Comparison of ENCODE assay signal across 8 cellular contexts in the genomic region with DNA sequence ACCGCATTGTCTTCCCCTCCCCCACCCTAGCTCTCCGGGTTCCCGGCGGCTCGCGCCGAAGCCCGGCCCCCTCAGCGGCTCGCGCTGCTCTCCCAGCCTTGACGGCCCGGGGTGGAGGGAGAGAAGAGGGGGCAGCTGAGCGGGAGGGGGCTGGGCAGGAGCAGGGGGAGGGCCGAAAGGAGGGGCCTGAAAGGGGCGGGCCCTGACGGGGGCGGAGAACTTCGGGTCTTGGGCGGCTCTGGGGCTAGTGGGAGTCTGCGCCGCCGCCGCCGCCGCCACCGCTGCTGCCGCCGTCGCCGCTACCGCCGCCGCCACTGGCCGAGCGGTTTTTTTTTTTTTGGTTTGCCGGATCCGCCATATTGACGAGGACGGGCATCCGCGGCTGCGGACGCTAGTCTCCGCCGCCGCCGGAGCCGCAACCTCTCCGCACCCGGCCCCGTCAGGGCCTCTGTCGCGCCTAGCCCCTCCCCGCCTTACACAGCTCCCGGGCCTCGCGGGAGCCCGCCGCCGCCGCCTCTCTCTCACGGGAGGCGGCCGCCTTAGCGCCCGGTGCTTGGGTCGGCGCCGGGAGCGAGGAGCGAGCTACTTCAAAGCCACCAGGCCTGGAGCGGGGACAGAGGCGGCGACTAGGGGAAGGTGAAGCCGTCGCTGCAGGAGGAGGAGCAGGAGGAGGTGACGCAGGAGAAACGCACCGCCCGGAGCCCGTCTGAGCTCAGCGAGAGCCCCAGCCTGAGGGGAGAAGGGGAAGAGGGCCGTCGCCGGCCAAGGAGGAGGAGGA. TPM values are rescaled to one million over a fixed set of nuclear protein-coding genes. Genes with fewer than 3 reads are reported as not detected.
DNase-seq lines count a peak whose midpoint lies in the region; ATAC-seq lines count a peak whose summit lies in the region.

A gene with protein sequence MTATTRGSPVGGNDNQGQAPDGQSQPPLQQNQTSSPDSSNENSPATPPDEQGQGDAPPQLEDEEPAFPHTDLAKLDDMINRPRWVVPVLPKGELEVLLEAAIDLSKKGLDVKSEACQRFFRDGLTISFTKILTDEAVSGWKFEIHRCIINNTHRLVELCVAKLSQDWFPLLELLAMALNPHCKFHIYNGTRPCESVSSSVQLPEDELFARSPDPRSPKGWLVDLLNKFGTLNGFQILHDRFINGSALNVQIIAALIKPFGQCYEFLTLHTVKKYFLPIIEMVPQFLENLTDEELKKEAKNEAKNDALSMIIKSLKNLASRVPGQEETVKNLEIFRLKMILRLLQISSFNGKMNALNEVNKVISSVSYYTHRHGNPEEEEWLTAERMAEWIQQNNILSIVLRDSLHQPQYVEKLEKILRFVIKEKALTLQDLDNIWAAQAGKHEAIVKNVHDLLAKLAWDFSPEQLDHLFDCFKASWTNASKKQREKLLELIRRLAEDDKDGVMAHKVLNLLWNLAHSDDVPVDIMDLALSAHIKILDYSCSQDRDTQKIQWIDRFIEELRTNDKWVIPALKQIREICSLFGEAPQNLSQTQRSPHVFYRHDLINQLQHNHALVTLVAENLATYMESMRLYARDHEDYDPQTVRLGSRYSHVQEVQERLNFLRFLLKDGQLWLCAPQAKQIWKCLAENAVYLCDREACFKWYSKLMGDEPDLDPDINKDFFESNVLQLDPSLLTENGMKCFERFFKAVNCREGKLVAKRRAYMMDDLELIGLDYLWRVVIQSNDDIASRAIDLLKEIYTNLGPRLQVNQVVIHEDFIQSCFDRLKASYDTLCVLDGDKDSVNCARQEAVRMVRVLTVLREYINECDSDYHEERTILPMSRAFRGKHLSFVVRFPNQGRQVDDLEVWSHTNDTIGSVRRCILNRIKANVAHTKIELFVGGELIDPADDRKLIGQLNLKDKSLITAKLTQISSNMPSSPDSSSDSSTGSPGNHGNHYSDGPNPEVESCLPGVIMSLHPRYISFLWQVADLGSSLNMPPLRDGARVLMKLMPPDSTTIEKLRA (N-terminal part only) (plus strand): TSS at position 341 of the 778 bp plus-strand sequence. CDS start 38,184 bp downstream, outside the sequence.

- ATAC-seq in GM18909 (IDR thresholded peaks at IDR 0.05; ENCODE audit: poor library complexity, unreplicated experiment): peak; percentile 57
- ATAC-seq in HG03159 (IDR thresholded peaks at IDR 0.05; ENCODE audit: unreplicated experiment): peak; percentile 57

- DNase-seq in AG08396 (ENCODE audit: low spot score) (peak; percentile 92), NCI-H446 (lab: John Stamatoyannopoulos, UW) (peak; percentile 69 to 89), cerebellum (ENCODE audit: low spot score) (peak; percentile 89), kidney tubule cell (ENCODE audit: low spot score) (peak; percentile 92)
- DNase-seq in activated CD4-positive, alpha-beta T cell treated with anti-CD3 and anti-CD28 coated beads for 24 hours (ENCODE audit: low read depth in 2 of 2): peak; percentile 68 to 86
- DNase-seq in stimulated activated CD4-positive, alpha-beta T cell treated with anti-CD3 and anti-CD28 coated beads, Interleukin-1b, Interleukin-23, amount 100 ng/mL, for 1 hour (ENCODE audit: low read depth in 2 of 2): peak; percentile 70 to 72

RNA-seq across cellular contexts. Expression of the gene that starts here (rescaled TPM):
- total RNA-seq in cerebellum: 194 TPM

Comparison
In these comparisons a context has a peak if more than half of its experiments do, and no peak if none do; other contexts are left out.
1. Peak in every context shown above with its lines: DNase-seq and ATAC-seq.